In the genomic region with DNA sequence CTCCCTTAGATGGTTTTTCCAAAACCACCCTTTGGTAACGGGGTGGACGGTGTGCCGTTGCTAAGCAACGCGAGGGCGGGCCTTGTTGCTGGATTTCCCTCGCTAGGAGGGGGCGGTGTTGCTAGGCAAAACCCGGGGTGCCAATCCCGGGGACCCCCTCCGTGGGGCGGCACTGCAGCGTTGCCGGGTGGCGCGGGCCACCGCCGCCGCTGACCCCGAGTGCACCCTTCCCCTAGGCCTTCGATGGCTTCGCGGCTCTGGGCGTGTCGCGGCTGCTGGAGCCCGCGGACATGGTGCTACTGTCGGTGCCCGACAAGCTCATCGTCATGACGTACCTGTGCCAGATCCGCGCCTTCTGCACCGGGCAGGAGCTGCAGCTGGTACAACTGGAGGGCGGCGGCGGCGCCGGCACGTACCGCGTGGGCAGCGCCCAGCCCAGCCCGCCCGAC, we compare ENCODE assay signal across 18 cellular contexts. TPM values are rescaled to one million over a fixed set of nuclear protein-coding genes. Genes with fewer than 3 reads are reported as not detected.
DNase-seq lines count a peak whose midpoint lies in the region; ATAC-seq lines count a peak whose summit lies in the region.
"Had no signal": no experiment of that assay in that cellular context is flagged by ENCODE, and none has a peak within 500 bp of the region (broad histone marks: within the 10 kb centered on the region; RNA-seq: fewer than 3 reads in every experiment).

No MANE protein-coding gene starts in this region.

- H3K27me3 Mint-ChIP-seq in memory B cell, result no peaks in the 10 kb centered on the region
- no peaks in the 10 kb centered on the region for H3K27me3 Mint-ChIP-seq in stimulated activated naive B cell treated with anti-CD40 and anti-IgM and Interleukin-4, amounts not matched to agents 10 μg/mL and 1 μg/mL and 100 μg/mL, for 72 hours
- no peaks in the 10 kb centered on the region for H3K27me3 Mint-ChIP-seq in activated naive CD4-positive, alpha-beta T cell treated with anti-CD3 and anti-CD28 coated beads for 36 hours (ENCODE audit: low read depth)
- H3K27me3 Mint-ChIP-seq: activated CD4-positive, alpha-beta T cell treated with anti-CD3 and anti-CD28 coated beads for 36 hours; activated CD8-positive, alpha-beta memory T cell treated with anti-CD3 and anti-CD28 coated beads, Interleukin-2, amount 10 ng/mL, durations not matched to agents 7 days and 5 days had no signal

- ATAC-seq in memory B cell (ENCODE audit: low read depth) (no peak), aorta (ENCODE audit: low FRiP score) (no peak)
- no peak for ATAC-seq in stimulated activated naive B cell treated with anti-CD40 and anti-IgM and Interleukin-4, amounts not matched to agents 10 μg/mL and 1 μg/mL and 100 μg/mL, for 72 hours (replicated peaks)
- ATAC-seq: activated CD4-positive, alpha-beta T cell treated with anti-CD3 and anti-CD28 coated beads for 36 hours; activated CD8-positive, alpha-beta memory T cell treated with anti-CD3 and anti-CD28 coated beads, Interleukin-2, amount 10 ng/mL, durations not matched to agents 7 days and 5 days; Panc1 had no signal

- no peaks in the 10 kb centered on the region for H3K9me3 Mint-ChIP-seq in memory B cell
- H3K9me3 Mint-ChIP-seq in stimulated activated naive B cell treated with anti-CD40 and anti-IgM and Interleukin-4, amounts not matched to agents 10 μg/mL and 1 μg/mL and 100 μg/mL, for 72 hours, result no peaks in the 10 kb centered on the region
- no peaks in the 10 kb centered on the region for H3K9me3 Mint-ChIP-seq in activated naive CD4-positive, alpha-beta T cell treated with anti-CD3 and anti-CD28 coated beads for 36 hours
- H3K9me3 Mint-ChIP-seq: H9 had no signal

- no peaks in the 10 kb centered on the region for H3K9me3 ChIP-seq in HUES64 (ENCODE audit: insufficient read depth, low read depth, low read length)
- H3K9me3 ChIP-seq in aorta (ENCODE audit: control insufficient read depth, low read length), result no peaks in the 10 kb centered on the region
- H3K9me3 ChIP-seq: left ventricle myocardium inferior had no signal

- H3K27ac ChIP-seq in HUES64 (ENCODE audit: low read depth, low read length) (no peak overlapping the region), aorta (ENCODE audit: low read depth in 1 of 2, low read length in 2 of 2) (no peak overlapping the region)

- DNase-seq in cerebellum (ENCODE audit: low spot score), result peak; percentile 79
- DNase-seq in memory B cell (ENCODE audit: low spot score in 2 of 2), result no peak
- DNase-seq in stimulated activated naive B cell treated with anti-CD40 and anti-IgM and Interleukin-4, amounts not matched to agents 10 μg/mL and 1 μg/mL and 100 μg/mL, for 72 hours, result no peak
- no peak for DNase-seq in activated naive CD4-positive, alpha-beta T cell treated with anti-CD3 and anti-CD28 coated beads for 36 hours
- no peak for DNase-seq in aorta
- no peak for DNase-seq in kidney glomerular epithelial cell (lab: John Stamatoyannopoulos, UW)
- no peak for DNase-seq in NK-92 (lab: John Stamatoyannopoulos, UW; ENCODE audit: unreplicated experiment)
- DNase-seq: activated CD4-positive, alpha-beta T cell treated with anti-CD3 and anti-CD28 coated beads for 36 hours; activated CD8-positive, alpha-beta memory T cell treated with anti-CD3 and anti-CD28 coated beads, Interleukin-2, amount 10 ng/mL, durations not matched to agents 7 days and 5 days; cerebellar nuclear complex; H9; left ventricle myocardium inferior; NCI-H1105; NCI-H526 treated with DMSO at 0.1 percent for 48 hours; stimulated activated CD4-positive, alpha-beta T cell treated with anti-CD3 and anti-CD28 coated beads, Interleukin-1b, Interleukin-23, amount 100 ng/mL, for 48 hours had no signal

- H3K27ac Mint-ChIP-seq in memory B cell, result peak overlapping the region; percentile 39
- peak overlapping the region; percentile 44 for H3K27ac Mint-ChIP-seq in stimulated activated naive B cell treated with anti-CD40 and anti-IgM and Interleukin-4, amounts not matched to agents 10 μg/mL and 1 μg/mL and 100 μg/mL, for 72 hours
- H3K27ac Mint-ChIP-seq in activated naive CD4-positive, alpha-beta T cell treated with anti-CD3 and anti-CD28 coated beads for 36 hours, result no peak overlapping the region
- H3K27ac Mint-ChIP-seq: activated CD4-positive, alpha-beta T cell treated with anti-CD3 and anti-CD28 coated beads for 36 hours; activated CD8-positive, alpha-beta memory T cell treated with anti-CD3 and anti-CD28 coated beads, Interleukin-2, amount 10 ng/mL, durations not matched to agents 7 days and 5 days had no signal

- H3K9ac ChIP-seq in HUES64 (ENCODE audit: low read depth, low read length), result no peak overlapping the region

- peak overlapping the region; percentile 28 for H3K4me3 ChIP-seq in HUES64 (ENCODE audit: low read length)
- H3K4me3 ChIP-seq in aorta (ENCODE audit: low read length in 2 of 2), result no peak overlapping the region
- H3K4me3 ChIP-seq: left ventricle myocardium inferior had no signal

- H3K4me1 Mint-ChIP-seq in memory B cell, result peaks cover 25% of the 10 kb centered on the region
- peaks cover 57 to 71% of the 10 kb centered on the region in 2 donors for H3K4me1 Mint-ChIP-seq in stimulated activated naive B cell treated with anti-CD40 and anti-IgM and Interleukin-4, amounts not matched to agents 10 μg/mL and 1 μg/mL and 100 μg/mL, for 72 hours
- H3K4me1 Mint-ChIP-seq in activated naive CD4-positive, alpha-beta T cell treated with anti-CD3 and anti-CD28 coated beads for 36 hours (ENCODE audit: low read depth), result peaks cover 29% of the 10 kb centered on the region

- peaks cover 54% of the 10 kb centered on the region for H3K27me3 ChIP-seq in HUES64 (ENCODE audit: insufficient read depth, low read length)
- H3K27me3 ChIP-seq in aorta (ENCODE audit: control insufficient read depth in 1 of 2, insufficient read depth in 2 of 2, low read length in 1 of 2), result no peaks in the 10 kb centered on the region

- H3K36me3 ChIP-seq in HUES64 (ENCODE audit: insufficient read depth, low read length), result no peaks in the 10 kb centered on the region
- peaks cover 5 to 10% of the 10 kb centered on the region in 2 donors for H3K36me3 ChIP-seq in aorta (ENCODE audit: control insufficient read depth in 1 of 2, insufficient read depth in 2 of 2, low read length in 1 of 2)

- intact Hi-C loops in activated naive CD4-positive, alpha-beta T cell treated with anti-CD3 and anti-CD28 coated beads for 36 hours (cut with micrococcal nuclease), result no loop called here
- intact Hi-C loops in aorta (cut with DNase I), result no loop called here

- WGBS in HUES64, result 55% methylated on average over 46 of the region's 46 CpGs
- WGBS in aorta, 2 donors, result 75 to 77% methylated on average over 44 to 46 of the region's 46 CpGs

- no peak overlapping the region for H3K4me3 Mint-ChIP-seq in memory B cell
- no peak overlapping the region for H3K4me3 Mint-ChIP-seq in stimulated activated naive B cell treated with anti-CD40 and anti-IgM and Interleukin-4, amounts not matched to agents 10 μg/mL and 1 μg/mL and 100 μg/mL, for 72 hours
- H3K4me3 Mint-ChIP-seq in activated naive CD4-positive, alpha-beta T cell treated with anti-CD3 and anti-CD28 coated beads for 36 hours, result no peak overlapping the region
- H3K4me3 Mint-ChIP-seq: activated CD4-positive, alpha-beta T cell treated with anti-CD3 and anti-CD28 coated beads for 36 hours; activated CD8-positive, alpha-beta memory T cell treated with anti-CD3 and anti-CD28 coated beads, Interleukin-2, amount 10 ng/mL, durations not matched to agents 7 days and 5 days; H9 had no signal

- H3K4me1 ChIP-seq in HUES64 (ENCODE audit: insufficient read depth, low read length), result 0 out of 2 replicates have a peak, but pooled peaks cover 3% of the 10 kb centered on the region
- H3K4me1 ChIP-seq in aorta (ENCODE audit: control insufficient read depth in 1 of 2, insufficient read depth in 2 of 2, low read length in 2 of 2), result peaks cover 0 to 2% of the 10 kb centered on the region in 2 donors

- CTCF ChIA-PET in activated naive CD4-positive, alpha-beta T cell treated with anti-CD3 and anti-CD28 coated beads for 36 hours (lab: Charles Lee), result interaction anchor here (0.9 to 2.0 kb wide), 2 partner anchors 9 to 12 kb away, joined by 3 to 5 read pairs; a partner anchor contains a TSS

- peaks cover 31% of the 10 kb centered on the region for H3K36me3 Mint-ChIP-seq in memory B cell
- H3K36me3 Mint-ChIP-seq in stimulated activated naive B cell treated with anti-CD40 and anti-IgM and Interleukin-4, amounts not matched to agents 10 μg/mL and 1 μg/mL and 100 μg/mL, for 72 hours, result peaks cover 57 to 80% of the 10 kb centered on the region in 2 donors
- H3K36me3 Mint-ChIP-seq in activated naive CD4-positive, alpha-beta T cell treated with anti-CD3 and anti-CD28 coated beads for 36 hours (ENCODE audit: low read depth), result peaks cover 4% of the 10 kb centered on the region

RNA-seq across cellular contexts. Expression of a gene that starts 8.9 kb away (rescaled TPM):
- 2.9 TPM for polyA plus RNA-seq in HUES64 (2013, experiment 1 of 2)
- polyA plus RNA-seq in HUES64 (2013, experiment 2 of 2), result 4.2 TPM
- total RNA-seq in cerebellum (11.4 TPM), aorta (100 to 1,000 TPM; 235 to 266 TPM)
- 10 to 100 TPM; 51.9 to 54.6 TPM for total RNA-seq in activated naive CD4-positive, alpha-beta T cell treated with anti-CD3 and anti-CD28 coated beads for 36 hours
- polyA plus RNA-seq in aorta, result 100 to 1,000 TPM in 1 of 2 donors, 10 to 100 TPM in 1; 53.2 to 316 TPM

RNA-seq across cellular contexts. Expression of a gene that starts 10.9 kb away (rescaled TPM):
- 0.60 TPM for polyA plus RNA-seq in HUES64 (2013, experiment 1 of 2)
- 0.32 TPM for polyA plus RNA-seq in HUES64 (2013, experiment 2 of 2)
- total RNA-seq in cerebellum, result 0.27 TPM
- under 1 TPM in 1 of 2 experiments, not detected in 1; 0.35 TPM for total RNA-seq in activated naive CD4-positive, alpha-beta T cell treated with anti-CD3 and anti-CD28 coated beads for 36 hours
- total RNA-seq in aorta, result 1 to 10 TPM in 1 of 2 donors, under 1 TPM in 1; 0.93 to 1.3 TPM
- 1 to 10 TPM in 1 of 2 donors, not detected in 1; 7.3 TPM for polyA plus RNA-seq in aorta
- total RNA-seq: Daoy had no signal

RNA-seq across cellular contexts. Expression of a gene that starts 12.4 kb away (rescaled TPM):
- polyA plus RNA-seq in HUES64 (2013, experiment 1 of 2), result 20.7 TPM
- polyA plus RNA-seq in HUES64 (2013, experiment 2 of 2), result 24.2 TPM
- total RNA-seq in cerebellum (24.7 TPM), aorta (10 to 100 TPM; 49.5 to 64.3 TPM)
- total RNA-seq in activated naive CD4-positive, alpha-beta T cell treated with anti-CD3 and anti-CD28 coated beads for 36 hours, result 10 to 100 TPM; 12.4 to 12.8 TPM
- 10 to 100 TPM; 67.5 to 83.4 TPM for polyA plus RNA-seq in aorta

RNA-seq across cellular contexts. Expression of a gene that starts 14.5 kb away (rescaled TPM):
- polyA plus RNA-seq in HUES64 (2013, experiment 1 of 2), result 58.0 TPM
- 49.1 TPM for polyA plus RNA-seq in HUES64 (2013, experiment 2 of 2)
- total RNA-seq in cerebellum, result 14.3 TPM
- 10 to 100 TPM; 41.4 to 42.5 TPM for total RNA-seq in activated naive CD4-positive, alpha-beta T cell treated with anti-CD3 and anti-CD28 coated beads for 36 hours
- 10 to 100 TPM; 21.7 to 29.3 TPM for total RNA-seq in aorta
- 10 to 100 TPM; 37.1 to 42.5 TPM for polyA plus RNA-seq in aorta

RNA-seq across cellular contexts. Expression of a gene that starts 26.6 kb away (rescaled TPM):
- polyA plus RNA-seq in HUES64 (2013, experiment 1 of 2), result 5.0 TPM
- 7.1 TPM for polyA plus RNA-seq in HUES64 (2013, experiment 2 of 2)
- 27.9 TPM for total RNA-seq in cerebellum
- 10 to 100 TPM; 39.7 to 45.7 TPM for total RNA-seq in activated naive CD4-positive, alpha-beta T cell treated with anti-CD3 and anti-CD28 coated beads for 36 hours
- total RNA-seq in aorta, result 100 to 1,000 TPM; 280 to 473 TPM
- polyA plus RNA-seq in aorta, result 100 to 1,000 TPM in 1 of 2 donors, 10 to 100 TPM in 1; 40.1 to 467 TPM

Comparison
In these comparisons a context has a peak if more than half of its experiments do, and no peak if none do; other contexts are left out.
1. RNA of a gene that starts 8.9 kb away (total RNA-seq): 235 to 266 TPM in aorta; 51.9 to 54.6 TPM in activated naive CD4-positive, alpha-beta T cell treated with anti-CD3 and anti-CD28 coated beads for 36 hours and 11.4 TPM in cerebellum (single experiment); every median in the first group is over 4 times any median in the second.